Comparison of ENCODE assay signal across 19 cellular contexts in the genomic region with DNA sequence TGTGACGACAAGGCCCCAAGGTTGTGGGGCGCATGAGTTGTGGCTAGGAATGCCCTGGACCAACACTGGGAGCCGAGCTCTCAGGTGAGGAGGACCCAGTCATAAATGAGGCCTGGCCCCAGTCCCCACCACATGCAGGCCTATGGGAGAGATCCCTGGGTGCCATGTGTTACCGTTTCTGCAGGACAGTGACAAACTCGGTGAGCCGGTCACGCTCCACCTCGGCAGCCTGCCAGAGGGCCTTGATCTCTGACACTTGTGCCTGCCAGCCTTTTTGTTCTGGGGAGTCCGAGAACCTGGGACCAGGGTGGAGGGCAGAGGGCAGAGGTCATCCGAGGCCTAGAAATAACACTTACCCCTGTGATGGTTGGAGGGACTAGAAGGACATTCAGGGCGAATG. TPM values are rescaled to one million over a fixed set of nuclear protein-coding genes. Genes with fewer than 3 reads are reported as not detected.
DNase-seq lines count a peak whose midpoint lies in the region; TF ChIP-seq lines count a peak whose summit lies in the region.
"Had no signal": no experiment of that assay in that cellular context is flagged by ENCODE, and none has a peak within 500 bp of the region (broad histone marks: within the 10 kb centered on the region; RNA-seq: fewer than 3 reads in every experiment).

No MANE protein-coding gene starts in this region.

- H3K4me3 ChIP-seq in left ventricle myocardium inferior (no peak overlapping the region), uterus (no peak overlapping the region)
- H3K4me3 ChIP-seq: SJCRH30 had no signal

- H3K9me3 ChIP-seq in left ventricle myocardium inferior (replicated peaks) (no peaks in the 10 kb centered on the region), uterus (no peaks in the 10 kb centered on the region)
- H3K9me3 ChIP-seq: SJCRH30 had no signal

- peak; percentile 55 for DNase-seq in left ventricle myocardium inferior
- peak; percentile 73 for DNase-seq in mesenteric fat pad (ENCODE audit: low spot score)
- DNase-seq in substantia nigra (lab: John Stamatoyannopoulos, UW): no peak
- no peak for DNase-seq in GM19238 (ENCODE audit: insufficient read length, low spot score)
- no peak for DNase-seq in stimulated activated CD4-positive, alpha-beta T cell treated with anti-CD3 and anti-CD28 coated beads, Interleukin-2, amount 100 ng/mL, for 24 hours
- DNase-seq in NCI-H2171 (lab: John Stamatoyannopoulos, UW): no peak
- DNase-seq in uterus: no peak
- DNase-seq: DND-41, GDM1, IMR-90, NCI-H1417, NCI-H2029, NCI-H524, SJCRH30 had no signal

- H3K27ac ChIP-seq in cingulate gyrus (ENCODE audit: low read depth, low read length) (peak overlapping the region; percentile 99), left ventricle myocardium inferior (replicated peaks) (peak overlapping the region; percentile 92), substantia nigra (ENCODE audit: low read depth, low read length, poor library complexity, severe bottlenecking) (peak overlapping the region; percentile 100), uterus (no peak overlapping the region)
- H3K27ac ChIP-seq: SJCRH30 had no signal

- no peak for TF ChIP-seq POLR2A in uterus (IDR thresholded peaks at IDR 0.05)

- intact Hi-C loops in left ventricle myocardium inferior (cut with micrococcal nuclease): no loop called here
- intact Hi-C loops in uterus (cut with DNase I; ENCODE audit: low total_unique reads): no loop called here

- no peaks in the 10 kb centered on the region for H3K36me3 ChIP-seq in left ventricle myocardium inferior
- H3K36me3 ChIP-seq in uterus: no peaks in the 10 kb centered on the region
- H3K36me3 ChIP-seq: SJCRH30 had no signal

- H3K27me3 ChIP-seq in left ventricle myocardium inferior (ENCODE audit: low read depth) (no peaks in the 10 kb centered on the region), uterus (no peaks in the 10 kb centered on the region)
- H3K27me3 ChIP-seq: SJCRH30 had no signal

- TF ChIP-seq CTCF in left ventricle myocardium inferior (IDR thresholded peaks at IDR 0.05; ENCODE audit: borderline replicate concordance): no peak
- no peak for TF ChIP-seq CTCF in uterus (IDR thresholded peaks at IDR 0.05)

- H3K4me1 ChIP-seq in left ventricle myocardium inferior (peaks cover 53% of the 10 kb centered on the region), uterus (no peaks in the 10 kb centered on the region)
- H3K4me1 ChIP-seq: SJCRH30 had no signal

RNA-seq across cellular contexts. Expression of a gene that starts 27.7 kb away (rescaled TPM):
- 552 TPM for total RNA-seq in left ventricle myocardium inferior
- 0.48 TPM for total RNA-seq in mesenteric fat pad
- 1 to 10 TPM in 1 of 4 donors, under 1 TPM in 1, not detected in 2; 0.62 to 1.3 TPM for total RNA-seq in uterus
- total RNA-seq: B cell; CD8-positive, alpha-beta T cell; IMR-90; LHCN-M2; RPMI7951; SJCRH30 had no signal

RNA-seq across cellular contexts. Expression of a gene that starts 42.8 kb away (rescaled TPM):
- total RNA-seq in left ventricle myocardium inferior (0.41 TPM), mesenteric fat pad (1.3 TPM), uterus (1 to 10 TPM in 2 of 4 donors, not detected in 2; 1.7 to 1.9 TPM)

RNA-seq across cellular contexts. Expression of a gene that starts 45.0 kb away (rescaled TPM):
- total RNA-seq in left ventricle myocardium inferior: 0.22 TPM
- not detected for total RNA-seq in mesenteric fat pad
- not detected for total RNA-seq in uterus
- total RNA-seq: B cell; CD8-positive, alpha-beta T cell; IMR-90; RPMI7951 had no signal

Comparison
In these comparisons a context has a peak if more than half of its experiments do, and no peak if none do; other contexts are left out.
1. H3K27ac ChIP-seq: peak in cingulate gyrus (single experiment), left ventricle myocardium inferior (single experiment) and substantia nigra (single experiment); none in uterus (0 of 2).
2. DNase-seq: peak in left ventricle myocardium inferior (single experiment) and mesenteric fat pad (single experiment); none in substantia nigra (0 of 49), GM19238 (single experiment), stimulated activated CD4-positive, alpha-beta T cell treated with anti-CD3 and anti-CD28 coated beads, Interleukin-2, amount 100 ng/mL, for 24 hours (0 of 2), NCI-H2171 (single experiment) and uterus (0 of 2).
3. RNA of a gene that starts 27.7 kb away (total RNA-seq): 552 TPM in left ventricle myocardium inferior (single experiment); 0.62 to 1.3 TPM in uterus and 0.48 TPM in mesenteric fat pad (single experiment); every median in the first group is over 100 times any median in the second.